10 cellular contexts compared by ENCODE assay signal in the genomic region with DNA sequence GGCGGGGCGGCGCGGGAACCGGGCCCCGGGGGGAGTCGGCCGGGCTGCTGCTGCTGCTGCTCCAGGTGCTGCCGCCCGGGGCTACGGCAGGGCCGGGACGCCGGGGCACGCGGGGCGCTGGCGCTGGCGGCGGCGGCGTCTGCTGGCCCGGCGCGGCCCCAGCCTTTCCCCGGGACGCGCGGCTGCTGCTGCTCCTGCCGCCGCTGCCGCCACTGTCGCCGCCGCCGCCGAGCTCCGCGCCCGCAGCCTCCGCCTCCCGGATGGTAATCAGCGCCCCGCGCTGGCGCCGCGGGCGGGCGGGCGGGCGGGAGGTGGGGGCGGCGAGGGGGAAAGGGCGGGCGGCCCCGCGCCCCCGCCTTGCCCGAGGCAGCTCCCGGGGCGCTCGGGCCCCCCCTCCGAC. TPM values are rescaled to one million over a fixed set of nuclear protein-coding genes. Genes with fewer than 3 reads are reported as not detected.
A peak's percentile ranks its signal among the peaks of the same experiment; 100 is the strongest.
DNase-seq lines count a peak whose midpoint lies in the region; ATAC-seq and TF ChIP-seq lines count a peak whose summit lies in the region.
"Had no signal": no experiment of that assay in that cellular context is flagged by ENCODE, and none has a peak within 500 bp of the region (broad histone marks: within the 10 kb centered on the region; RNA-seq: fewer than 3 reads in every experiment).

No MANE protein-coding gene starts in this region.

- no peak overlapping the region for H3K27ac ChIP-seq in lung (ENCODE audit: low read depth in 1 of 2, low read length in 1 of 2)

- H3K36me3 ChIP-seq in lung (ENCODE audit: control insufficient read depth in 2 of 2, insufficient read depth in 2 of 2, low read length in 2 of 2): no peaks in the 10 kb centered on the region
- H3K36me3 ChIP-seq: WERI-Rb-1 had no signal

- peak overlapping the region; percentile 48 for H3K4me3 ChIP-seq in lung

- no peak for ATAC-seq in lung (ENCODE audit: insufficient read depth, low FRiP score)
- ATAC-seq in GM19397 (IDR thresholded peaks at IDR 0.05; ENCODE audit: unreplicated experiment): no peak

- no peaks in the 10 kb centered on the region for H3K27me3 ChIP-seq in lung (ENCODE audit: control insufficient read depth, insufficient read depth)

- TF ChIP-seq CTCF in lung (IDR thresholded peaks at IDR 0.05; ENCODE audit: control extremely low read depth, extremely low read depth): no peak

- no peaks in the 10 kb centered on the region for H3K4me1 ChIP-seq in lung (ENCODE audit: control insufficient read depth in 2 of 2, insufficient read depth in 2 of 2, low read length in 2 of 2)

- H3K9me3 ChIP-seq in lung (ENCODE audit: control insufficient read depth in 2 of 2, insufficient read depth in 1 of 2, low read length in 1 of 2): no peaks in the 10 kb centered on the region

- 0% methylated on average over 9 to 63 of the region's 64 CpGs for WGBS in lung, 2 donors

- peak; percentile 56 for DNase-seq in AG20443 (ENCODE audit: low spot score)
- peak; percentile 15 for DNase-seq in EH (ENCODE audit: low read depth)
- DNase-seq in activated CD8-positive, alpha-beta memory T cell treated with anti-CD3 and anti-CD28 coated beads, Interleukin-2, amount 50 U/mL, for 48 hours: peak; percentile 53
- DNase-seq in lung (ENCODE audit: low spot score): no peak
- no peak for DNase-seq in superior temporal gyrus (ENCODE audit: extremely low spot score)
- no peak for DNase-seq in iPS-NIHi7 (ENCODE audit: extremely low spot score)
- DNase-seq in dermis blood vessel endothelial cell: no peak
- DNase-seq: cerebellar nuclear complex had no signal

RNA-seq across cellular contexts. Expression of gene EBF4, which starts 0.3 kb away (rescaled TPM):
- total RNA-seq in lung: 10 to 100 TPM in 1 of 2 donors, 1 to 10 TPM in 1; 8.2 to 15.8 TPM
- 1 to 10 TPM; 5.8 to 6.5 TPM for polyA plus RNA-seq in lung
- 1.0 and 2.4 TPM in 2 replicates for total RNA-seq in dermis blood vessel endothelial cell

RNA-seq across cellular contexts. Expression of gene IDH3B, which starts 28.9 kb away (rescaled TPM):
- 10 to 100 TPM; 67.9 to 72.4 TPM for total RNA-seq in lung
- 10 to 100 TPM; 65.3 to 83.1 TPM for polyA plus RNA-seq in lung
- 118 and 131 TPM in 2 replicates for total RNA-seq in dermis blood vessel endothelial cell

RNA-seq across cellular contexts. Expression of gene NOP56, which starts 40.5 kb away (rescaled TPM):
- total RNA-seq in lung (100 to 1,000 TPM in 1 of 2 donors, 10 to 100 TPM in 1; 73.3 to 138 TPM), dermis blood vessel endothelial cell (149 and 182 TPM in 2 replicates)
- polyA plus RNA-seq in lung: 100 to 1,000 TPM; 109 to 114 TPM

Comparison
In these comparisons a context has a peak if more than half of its experiments do, and no peak if none do; other contexts are left out.
1. DNase-seq: peak in AG20443 (single experiment), EH (single experiment) and activated CD8-positive, alpha-beta memory T cell treated with anti-CD3 and anti-CD28 coated beads, Interleukin-2, amount 50 U/mL, for 48 hours (single experiment); none in lung (single experiment), superior temporal gyrus (single experiment), iPS-NIHi7 (single experiment) and dermis blood vessel endothelial cell (single experiment).